8 cellular contexts compared by ENCODE assay signal in genomic region chr12:54725233-54725843, GRCh38.
A peak's percentile ranks its signal among the peaks of the same experiment; 100 is the strongest.
DNase-seq lines count a peak whose midpoint lies in the region; ATAC-seq and TF ChIP-seq lines count a peak whose summit lies in the region.

No MANE protein-coding gene starts in this region.

- no peak overlapping the region for H3K4me3 ChIP-seq in retinal pigment epithelial cell (ENCODE audit: low read length)

- TF ChIP-seq POLR2A in erythroblast (IDR thresholded peaks at IDR 0.05; ENCODE audit: low read length), result no peak

- TF ChIP-seq CTCF in retinal pigment epithelial cell (conservative IDR thresholded peaks at IDR 0.05; ENCODE audit: low read depth, low read length), result peak; percentile 28

- no peak for ATAC-seq in GM18517 (IDR thresholded peaks at IDR 0.05; ENCODE audit: unreplicated experiment)

- DNase-seq in NCI-H748 (lab: John Stamatoyannopoulos, UW; ENCODE audit: unreplicated experiment) (peak; percentile 60), NCI-H748 treated with DMSO at 0.1 percent for 48 hours (lab: John Stamatoyannopoulos, UW) (no peak), NCI-H460 (ENCODE audit: extremely low read depth, low read depth) (peak; percentile 33), erythroblast (lab: John Stamatoyannopoulos, UW) (peak; percentile 4 to 18), retinal pigment epithelial cell (ENCODE audit: low read depth) (no peak), NK-92 (lab: John Stamatoyannopoulos, UW; ENCODE audit: unreplicated experiment) (no peak), NCI-H2107 treated with DMSO at 0.1 percent for 48 hours (lab: John Stamatoyannopoulos, UW; ENCODE audit: unreplicated experiment) (no peak)

Comparison
In these comparisons a context has a peak if more than half of its experiments do, and no peak if none do; other contexts are left out.
1. DNase-seq: peak in NCI-H748 (single experiment), NCI-H460 (single experiment) and erythroblast (2 of 2); none in NCI-H748 treated with DMSO at 0.1 percent for 48 hours (single experiment), retinal pigment epithelial cell (single experiment), NK-92 (single experiment) and NCI-H2107 treated with DMSO at 0.1 percent for 48 hours (single experiment).